In the genomic region with DNA sequence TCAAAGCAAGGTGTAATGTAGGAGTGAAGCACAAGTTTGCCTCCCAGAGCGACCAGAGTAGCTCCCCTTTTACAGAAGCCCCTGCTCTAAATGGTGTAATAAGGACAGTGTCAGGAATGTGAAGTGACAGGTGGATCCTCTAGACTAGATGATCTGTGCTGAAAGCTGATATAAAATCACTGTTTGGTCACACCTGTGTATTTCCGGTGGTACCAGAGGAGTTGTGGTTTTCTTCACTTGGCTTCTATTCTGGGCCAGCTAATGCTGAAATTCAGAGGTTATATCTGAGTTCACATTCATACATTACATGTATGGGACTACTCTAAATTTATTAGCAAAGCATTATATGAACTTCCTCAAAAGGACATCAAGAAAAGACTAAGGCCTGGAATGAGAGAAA, we compare ENCODE assay signal across 19 cellular contexts.
"Had no signal": no experiment of that assay in that cellular context is flagged by ENCODE, and none has a peak within 500 bp of the region (broad histone marks: within the 10 kb centered on the region; RNA-seq: fewer than 3 reads in every experiment).

No MANE protein-coding gene starts in this region.

- H3K27ac ChIP-seq: HL-60 had no signal

- H3K9me2 ChIP-seq: SK-N-SH had no signal

- H3K9ac ChIP-seq: SK-N-SH had no signal

- H3K4me2 ChIP-seq: SK-N-SH had no signal

- H3K9me3 ChIP-seq: SK-N-SH had no signal

- DNase-seq: KBM-7; NCI-H1092; NCI-H1105 treated with DMSO at 0.1 percent for 48 hours; NCI-H1417 treated with DMSO at 0.1 percent for 48 hours; NCI-H146; NCI-H1694 treated with DMSO at 0.1 percent for 48 hours; NCI-H1930; NCI-H2081; NCI-H2107; NCI-H2227 treated with DMSO at 0.1 percent for 48 hours; NCI-H524; NCI-H526 treated with DMSO at 0.1 percent for 48 hours; NCI-H748 treated with DMSO at 0.1 percent for 48 hours; NK-92 treated with Interleukin-12 subunit alpha and Interleukin-12 subunit beta, amount 100 ng/mL, for 24 hours; OCI-M1; Right ventricle myocardium superior; RPMI8226; SK-N-SH had no signal
